In genomic region chr6:154399097-154399496, GRCh38 we compare ENCODE assay signal across 19 cellular contexts. TPM values are rescaled to one million over a fixed set of nuclear protein-coding genes. Genes with fewer than 3 reads are reported as not detected.
A peak's percentile ranks its signal among the peaks of the same experiment; 100 is the strongest.
DNase-seq lines count a peak whose midpoint lies in the region; ATAC-seq and TF ChIP-seq lines count a peak whose summit lies in the region.
"Had no signal": no experiment of that assay in that cellular context is flagged by ENCODE, and none has a peak within 500 bp of the region (broad histone marks: within the 10 kb centered on the region; RNA-seq: fewer than 3 reads in every experiment).

No MANE protein-coding gene starts in this region.

- no peak overlapping the region for H3K18ac ChIP-seq in neuronal stem cell (ENCODE audit: low read length)

- TF ChIP-seq CTCF in astrocyte of the spinal cord (IDR thresholded peaks at IDR 0.05; ENCODE audit: low read depth, low read length) (no peak), natural killer cell (IDR thresholded peaks at IDR 0.05) (no peak), WTC11 (IDR thresholded peaks at IDR 0.05) (no peak)

- H3K4me1 Mint-ChIP-seq in natural killer cell (no peaks in the 10 kb centered on the region), WTC11 (peaks cover 13% of the 10 kb centered on the region)
- H3K4me1 Mint-ChIP-seq: activated naive CD8-positive, alpha-beta T cell treated with anti-CD3 and anti-CD28 coated beads, Interleukin-2, amount 50 U/mL, for 24 hours; activated T-helper 17 cell treated with anti-CD3 and anti-CD28 coated beads, Interleukin-2, amount 50 U/mL, for 72 hours; central memory CD8-positive, alpha-beta T cell had no signal

- no peak overlapping the region for H3K27ac ChIP-seq in neuronal stem cell (replicated peaks; ENCODE audit: low read length)
- H3K27ac ChIP-seq: BLaER1 treated with 17β-estradiol and CSF1 and Interleukin-3, amounts not matched to agents 10 nM and 100 nM; gastrocnemius medialis; SJCRH30; skin epidermis; testis had no signal

- no peaks in the 10 kb centered on the region for H3K79me1 ChIP-seq in neuronal stem cell (ENCODE audit: low read depth, low read length)

- H3K4me2 ChIP-seq in neuronal stem cell (ENCODE audit: insufficient read depth, low read length, poor library complexity, severe bottlenecking) = no peak overlapping the region
- H3K4me2 ChIP-seq: BLaER1 treated with 17β-estradiol and CSF1 and Interleukin-3, amounts not matched to agents 10 nM and 100 nM had no signal

- H2AK5ac ChIP-seq in neuronal stem cell (ENCODE audit: low read depth, low read length) = no peak overlapping the region

- H3K23ac ChIP-seq in neuronal stem cell (ENCODE audit: low read depth, low read length, poor library complexity) = no peak overlapping the region

- no peak overlapping the region for H3K9ac ChIP-seq in neuronal stem cell (ENCODE audit: low read depth, low read length, poor library complexity)
- H3K9ac ChIP-seq: BLaER1 treated with 17β-estradiol and CSF1 and Interleukin-3, amounts not matched to agents 10 nM and 100 nM had no signal

- no peak overlapping the region for H3K14ac ChIP-seq in neuronal stem cell (ENCODE audit: low read length)

- H3K9me3 ChIP-seq in neuronal stem cell (replicated peaks in 1 of 2; ENCODE audit: control insufficient read depth in 2 of 2, insufficient read depth in 1 of 2, low read depth in 1 of 2, low read length in 2 of 2) = peaks cover 0 to 5% of the 10 kb centered on the region in 2 donors
- H3K9me3 ChIP-seq: BLaER1 treated with 17β-estradiol and CSF1 and Interleukin-3, amounts not matched to agents 10 nM and 100 nM; gastrocnemius medialis; SJCRH30; testis had no signal

- CTCF ChIA-PET in WTC11 (lab: Charles Lee) = no interaction called here

- H3K9me3 Mint-ChIP-seq in natural killer cell (no peaks in the 10 kb centered on the region), WTC11 (peaks cover 8% of the 10 kb centered on the region)
- H3K9me3 Mint-ChIP-seq: activated naive CD8-positive, alpha-beta T cell treated with anti-CD3 and anti-CD28 coated beads, Interleukin-2, amount 50 U/mL, for 24 hours; activated T-helper 17 cell treated with anti-CD3 and anti-CD28 coated beads, Interleukin-2, amount 50 U/mL, for 72 hours; central memory CD8-positive, alpha-beta T cell had no signal

- H3K4me3 Mint-ChIP-seq in natural killer cell (no peak overlapping the region), WTC11 (no peak overlapping the region)
- H3K4me3 Mint-ChIP-seq: activated naive CD8-positive, alpha-beta T cell treated with anti-CD3 and anti-CD28 coated beads, Interleukin-2, amount 50 U/mL, for 24 hours; activated T-helper 17 cell treated with anti-CD3 and anti-CD28 coated beads, Interleukin-2, amount 50 U/mL, for 72 hours; central memory CD8-positive, alpha-beta T cell had no signal

- peaks cover 3 to 5% of the 10 kb centered on the region in 2 donors for H3K4me1 ChIP-seq in neuronal stem cell (ENCODE audit: control insufficient read depth in 2 of 2, insufficient read depth in 1 of 2, low read depth in 1 of 2, low read length in 2 of 2)
- H3K4me1 ChIP-seq: gastrocnemius medialis, SJCRH30 had no signal

- H3K27me3 ChIP-seq in neuronal stem cell (ENCODE audit: control insufficient read depth in 3 of 3, insufficient read depth in 3 of 3, low read depth in 1 of 3, low read length in 3 of 3) = no peaks in the 10 kb centered on the region
- H3K27me3 ChIP-seq: BLaER1 treated with 17β-estradiol and CSF1 and Interleukin-3, amounts not matched to agents 10 nM and 100 nM; gastrocnemius medialis; SJCRH30; testis had no signal

- no peak overlapping the region for H2AFZ ChIP-seq in neuronal stem cell (ENCODE audit: low read length)

- in situ Hi-C loops in astrocyte of the spinal cord (cut with HindIII; ENCODE audit: low sequenced_read_pairs) = loop anchor here (25.0 kb wide), 1 partner anchor 237 kb away; no protein-coding TSS in a partner anchor

- WGBS in neuronal stem cell (ENCODE audit: extremely low coverage in 2 of 2, insufficient read length in 2 of 2, insufficient replicate concordance in 1 of 2), 2 donors = no CpG with 5 or more reads among the region's 5 CpGs

- H2BK120ac ChIP-seq in neuronal stem cell (ENCODE audit: low read depth, low read length) = no peak overlapping the region

- H4K91ac ChIP-seq in neuronal stem cell (ENCODE audit: low read depth, low read length, poor library complexity) = no peak overlapping the region

- no peak overlapping the region for H2BK5ac ChIP-seq in neuronal stem cell (ENCODE audit: low read length)

- H3K4ac ChIP-seq in neuronal stem cell (ENCODE audit: low read length) = no peak overlapping the region

- H3K36me3 ChIP-seq in neuronal stem cell (replicated peaks in 1 of 2; ENCODE audit: control insufficient read depth in 2 of 2, insufficient read depth in 2 of 2, low read length in 2 of 2) = peaks cover 2 to 7% of the 10 kb centered on the region in 2 donors
- H3K36me3 ChIP-seq: gastrocnemius medialis had no signal

- ATAC-seq in natural killer cell = no peak
- no peak for ATAC-seq in WTC11
- ATAC-seq in HG02623 (IDR thresholded peaks at IDR 0.05; ENCODE audit: unreplicated experiment) = no peak
- ATAC-seq: activated naive CD8-positive, alpha-beta T cell treated with anti-CD3 and anti-CD28 coated beads, Interleukin-2, amount 50 U/mL, for 24 hours; activated T-helper 17 cell treated with anti-CD3 and anti-CD28 coated beads, Interleukin-2, amount 50 U/mL, for 72 hours; gastrocnemius medialis; left lobe of liver had no signal

- POLR2A ChIA-PET in WTC11 (lab: Charles Lee) = no interaction called here

- DNase-seq in HS-5 (ENCODE audit: low read depth) (peak; percentile 44), astrocyte of the spinal cord (ENCODE audit: low read depth, low spot score) (peak; percentile 71), iris pigment epithelial cell (ENCODE audit: low read depth) (peak; percentile 53), natural killer cell (no peak), WTC11 (ENCODE audit: low spot score) (no peak), neuronal stem cell (ENCODE audit: low spot score) (no peak)
- DNase-seq: activated CD4-positive, alpha-beta T cell treated with anti-CD3 and anti-CD28 coated beads for 1 hour; activated naive CD8-positive, alpha-beta T cell treated with anti-CD3 and anti-CD28 coated beads, Interleukin-2, amount 50 U/mL, for 24 hours; gastrocnemius medialis; NCI-H2029 treated with DMSO at 0.1 percent for 48 hours; NCI-H526; testis had no signal

- H3K27ac Mint-ChIP-seq in natural killer cell (no peak overlapping the region), WTC11 (no peak overlapping the region)
- H3K27ac Mint-ChIP-seq: activated naive CD8-positive, alpha-beta T cell treated with anti-CD3 and anti-CD28 coated beads, Interleukin-2, amount 50 U/mL, for 24 hours; activated T-helper 17 cell treated with anti-CD3 and anti-CD28 coated beads, Interleukin-2, amount 50 U/mL, for 72 hours had no signal

- no peaks in the 10 kb centered on the region for H3K36me3 Mint-ChIP-seq in natural killer cell
- H3K36me3 Mint-ChIP-seq in WTC11 = peaks cover 9% of the 10 kb centered on the region

- no peak overlapping the region for H4K8ac ChIP-seq in neuronal stem cell (ENCODE audit: low read depth, low read length)

- H2BK15ac ChIP-seq in neuronal stem cell (ENCODE audit: low read length) = no peak overlapping the region

- H3K27me3 Mint-ChIP-seq in natural killer cell (ENCODE audit: low read depth in 2 of 2) = peaks cover 0 to 5% of the 10 kb centered on the region in 2 donors
- no peaks in the 10 kb centered on the region; the same call in 1 of the 2 replicates for H3K27me3 Mint-ChIP-seq in WTC11 (ENCODE audit: low read depth)
- H3K27me3 Mint-ChIP-seq: activated naive CD8-positive, alpha-beta T cell treated with anti-CD3 and anti-CD28 coated beads, Interleukin-2, amount 50 U/mL, for 24 hours had no signal

- no peak overlapping the region for H3K4me3 ChIP-seq in astrocyte of the spinal cord (ENCODE audit: low read depth, low read length)
- no peak overlapping the region for H3K4me3 ChIP-seq in neuronal stem cell (ENCODE audit: low read length in 2 of 2)
- H3K4me3 ChIP-seq: BLaER1 treated with 17β-estradiol and CSF1 and Interleukin-3, amounts not matched to agents 10 nM and 100 nM; gastrocnemius medialis; SJCRH30; skin epidermis; testis had no signal

- intact Hi-C loops in natural killer cell (cut with micrococcal nuclease) = no loop called here

- H2BK12ac ChIP-seq in neuronal stem cell (ENCODE audit: low read length) = no peak overlapping the region

TF ChIP-seq in WTC11, 78 proteins besides CTCF, POLR2A, EP300 and RAD21:
- no peak for TF ChIP-seq ZBTB43 (CRISPR knock-in tag; IDR thresholded peaks at IDR 0.05)
- TF ChIP-seq GTF2I (CRISPR knock-in tag; conservative IDR thresholded peaks at IDR 0.05) = no peak

RNA-seq across cellular contexts. Expression of gene IPCEF1, which starts 42.5 kb away (rescaled TPM):
- total RNA-seq in natural killer cell (10 to 100 TPM; 31.4 to 53.2 (median 45.5) TPM), WTC11 (2021) (0.25 to 1.3 TPM (median 1.2 TPM) in 3 replicates)
- polyA plus RNA-seq in neuronal stem cell (2013, experiment 1 of 2) = 0.21 TPM
- polyA plus RNA-seq in neuronal stem cell (2013, experiment 2 of 2) = 0.25 TPM

Comparison
In these comparisons a context has a peak if more than half of its experiments do, and no peak if none do; other contexts are left out.
1. DNase-seq: peak in HS-5 (single experiment), astrocyte of the spinal cord (single experiment) and iris pigment epithelial cell (single experiment); none in natural killer cell (single experiment), WTC11 (single experiment) and neuronal stem cell (single experiment).
2. RNA of gene IPCEF1, which starts 42.5 kb away (total RNA-seq): 31.4 to 53.2 TPM in natural killer cell; 0.25 to 1.3 TPM in WTC11; every median in the first group is over 10 times any median in the second.